Comparison of ENCODE assay signal across 8 cellular contexts in the genomic region with DNA sequence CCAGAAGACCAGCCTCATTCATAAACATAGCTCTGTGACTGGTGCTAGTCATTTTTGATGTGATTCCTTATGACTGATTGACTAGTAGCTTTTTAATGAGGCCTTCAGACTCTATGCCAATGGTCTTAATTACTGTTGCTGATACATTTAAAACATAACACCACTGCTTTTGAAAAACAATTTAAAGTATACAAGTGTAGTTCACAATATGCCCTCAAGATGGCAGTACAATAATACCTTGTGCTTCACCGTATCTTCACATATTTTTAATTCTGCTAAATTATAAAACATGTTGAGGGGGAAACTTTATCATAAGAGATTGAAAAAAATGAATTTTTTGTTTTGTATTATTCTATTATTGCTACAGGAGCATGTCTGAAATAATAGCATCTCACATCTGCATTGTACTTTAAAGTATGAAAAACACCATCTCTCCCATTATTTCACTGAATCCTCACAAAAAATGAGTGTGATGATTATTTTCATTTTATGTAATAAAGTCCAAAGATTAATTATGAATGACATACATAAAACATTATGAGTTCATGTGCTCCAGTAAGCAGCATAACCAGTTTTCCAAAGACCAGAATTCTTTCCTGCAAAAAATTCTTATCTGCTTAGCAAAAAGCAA. TPM values are rescaled to one million over a fixed set of nuclear protein-coding genes. Genes with fewer than 3 reads are reported as not detected.
DNase-seq lines count a peak whose midpoint lies in the region; ATAC-seq and TF ChIP-seq lines count a peak whose summit lies in the region.

No MANE protein-coding gene starts in this region.

- peaks cover 35% of the 10 kb centered on the region for H3K27me3 Mint-ChIP-seq in osteocyte (ENCODE audit: unreplicated experiment)

- no peaks in the 10 kb centered on the region for H3K36me3 ChIP-seq in OCI-LY3 (replicated peaks; ENCODE audit: low read depth, low read length)

- POLR2A ChIA-PET in AG04450 (lab: Yijun Ruan, JAX) = no interaction called here

- peak; percentile 15 for DNase-seq in AG04450 (ENCODE audit: low read depth, low spot score)
- DNase-seq in epithelial cell of proximal tubule (ENCODE audit: low read depth) = no peak
- no peak for DNase-seq in osteocyte (ENCODE audit: extremely low spot score, unreplicated experiment)
- DNase-seq in activated effector memory CD4-positive, alpha-beta T cell treated with Interleukin-2 at 50 U/mL for 16 hours = no peak
- no peak for DNase-seq in activated naive CD4-positive, alpha-beta T cell treated with anti-CD3 and anti-CD28 coated beads, Interleukin-2, amount 50 U/mL, for 72 hours (ENCODE audit: low spot score in 2 of 2)
- DNase-seq in ecto neural progenitor cell (ENCODE audit: low spot score) = no peak

- no peak overlapping the region for H3K27ac Mint-ChIP-seq in osteocyte (ENCODE audit: unreplicated experiment)
- no peak overlapping the region for H3K27ac Mint-ChIP-seq in activated naive CD4-positive, alpha-beta T cell treated with anti-CD3 and anti-CD28 coated beads, Interleukin-2, amount 50 U/mL, for 72 hours

- no peaks in the 10 kb centered on the region for H3K36me3 Mint-ChIP-seq in osteocyte (ENCODE audit: unreplicated experiment)
- H3K36me3 Mint-ChIP-seq in activated naive CD4-positive, alpha-beta T cell treated with anti-CD3 and anti-CD28 coated beads, Interleukin-2, amount 50 U/mL, for 72 hours = no peaks in the 10 kb centered on the region

- no peak overlapping the region for H3K4me3 Mint-ChIP-seq in osteocyte (ENCODE audit: unreplicated experiment)

- H3K27ac ChIP-seq in AG04450 (ENCODE audit: low read depth, low read length) = no peak overlapping the region
- no peak overlapping the region for H3K27ac ChIP-seq in OCI-LY3 (ENCODE audit: low read length)

- no peaks in the 10 kb centered on the region for H3K79me2 ChIP-seq in OCI-LY3 (ENCODE audit: low read length)

- no peak for ATAC-seq in activated naive CD4-positive, alpha-beta T cell treated with anti-CD3 and anti-CD28 coated beads, Interleukin-2, amount 50 U/mL, for 72 hours

- H3K4me1 ChIP-seq in OCI-LY3 (ENCODE audit: low read length) = no peaks in the 10 kb centered on the region

- H4K20me1 ChIP-seq in OCI-LY3 (ENCODE audit: insufficient read depth, low read length) = no peaks in the 10 kb centered on the region

- CTCF ChIA-PET in AG04450 (lab: Charles Lee) = interaction anchor here (0.5 to 8.1 kb wide), 41 partner anchors 9 to 954 kb away, joined by 3 to 148 read pairs (median 5); partner anchors contain the start of gene ADAMTS6

- no peaks in the 10 kb centered on the region for H3K9me3 Mint-ChIP-seq in osteocyte (ENCODE audit: unreplicated experiment)
- H3K9me3 Mint-ChIP-seq in activated naive CD4-positive, alpha-beta T cell treated with anti-CD3 and anti-CD28 coated beads, Interleukin-2, amount 50 U/mL, for 72 hours = no peaks in the 10 kb centered on the region

- H3K4me2 ChIP-seq in OCI-LY3 (ENCODE audit: low read length) = no peak overlapping the region

- H3K4me3 ChIP-seq in AG04450 (ENCODE audit: low read depth, low read length) = no peak overlapping the region
- H3K4me3 ChIP-seq in OCI-LY3 (ENCODE audit: low read length) = no peak overlapping the region
- H3K4me3 ChIP-seq in epithelial cell of proximal tubule (ENCODE audit: low read depth, low read length) = no peak overlapping the region

- H3K27me3 ChIP-seq in AG04450 (ENCODE audit: control insufficient read depth, insufficient read depth, low read length) (no peaks in the 10 kb centered on the region), OCI-LY3 (ENCODE audit: low read depth, low read length) (peaks cover 9% of the 10 kb centered on the region; the same call in 1 of the 2 replicates)

- no peak overlapping the region for H3K9ac ChIP-seq in OCI-LY3 (ENCODE audit: low read length)

- H3K4me1 Mint-ChIP-seq in osteocyte (ENCODE audit: unreplicated experiment) = peaks cover 2% of the 10 kb centered on the region

- H3K9me3 ChIP-seq in AG04450 (ENCODE audit: control insufficient read depth, insufficient read depth, low read length) (no peaks in the 10 kb centered on the region), OCI-LY3 (ENCODE audit: insufficient read depth, low read length) (no peaks in the 10 kb centered on the region)

- H2AFZ ChIP-seq in OCI-LY3 (ENCODE audit: low read depth, low read length) = no peak overlapping the region

- peak; percentile 66 for TF ChIP-seq CTCF in AG04450 (IDR thresholded peaks at IDR 0.05; ENCODE audit: low read depth, low read length)
- TF ChIP-seq CTCF in GM12872 (IDR thresholded peaks at IDR 0.05; ENCODE audit: insufficient read depth, low read depth, low read length) = peak; percentile 55; the same call in 2 of the 3 replicates
- peak; percentile 65 for TF ChIP-seq CTCF in OCI-LY3 (IDR thresholded peaks at IDR 0.05; ENCODE audit: low read depth, low read length)
- TF ChIP-seq CTCF in epithelial cell of proximal tubule (conservative IDR thresholded peaks at IDR 0.05; ENCODE audit: low read depth, low read length) = peak; percentile 59
- peak; percentile 79 for TF ChIP-seq CTCF in osteocyte (IDR thresholded peaks at IDR 0.05)

RNA-seq across cellular contexts. Expression of gene SHISAL2B, which starts 55.1 kb away (rescaled TPM):
- not detected in 2 replicates for polyA plus RNA-seq in AG04450 (2011; rRNA removed)
- not detected in 2 replicates for polyA minus RNA-seq in AG04450 (2011; rRNA and poly(A)+ RNA removed)
- not detected in 2 replicates for total RNA-seq in epithelial cell of proximal tubule
- total RNA-seq in osteocyte = not detected in 2 replicates
- not detected for total RNA-seq in activated naive CD4-positive, alpha-beta T cell treated with anti-CD3 and anti-CD28 coated beads, Interleukin-2, amount 50 U/mL, for 72 hours
